In the genomic region with DNA sequence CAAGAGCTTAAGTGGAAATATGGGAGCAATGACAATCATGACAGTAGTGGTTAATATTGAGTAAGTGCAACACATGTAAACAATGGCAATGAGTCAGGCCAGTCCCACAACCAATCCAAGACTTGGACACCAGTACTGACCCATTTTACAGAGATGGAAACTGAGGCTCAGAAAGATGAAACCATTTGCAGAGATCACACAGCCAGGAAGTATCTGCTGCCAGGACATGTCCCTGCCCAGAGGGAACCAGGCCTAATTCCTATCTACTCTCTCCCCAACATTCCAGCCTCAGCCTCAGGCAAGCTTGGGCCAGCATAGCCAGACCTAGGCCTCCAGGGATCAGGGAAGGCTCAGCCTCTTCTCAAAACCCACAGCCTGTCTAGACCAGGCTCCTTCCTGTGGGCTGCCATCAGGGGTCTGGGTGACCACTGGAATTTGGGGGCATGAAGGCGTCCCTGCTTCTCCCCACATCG, we compare ENCODE assay signal across 28 cellular contexts.
DNase-seq lines count a peak whose midpoint lies in the region; ATAC-seq, FAIRE-seq and TF ChIP-seq lines count a peak whose summit lies in the region.
"Had no signal": no experiment of that assay in that cellular context is flagged by ENCODE, and none has a peak within 500 bp of the region (broad histone marks: within the 10 kb centered on the region; RNA-seq: fewer than 3 reads in every experiment).

No MANE protein-coding gene starts in this region.

- H3F3A ChIP-seq in GM23338 (replicated peaks; ENCODE audit: low read depth) = no peaks in the 10 kb centered on the region

- no peak overlapping the region for H3K4me3 Mint-ChIP-seq in GM23338
- H3K4me3 Mint-ChIP-seq: activated CD4-positive, alpha-beta T cell treated with anti-CD3 and anti-CD28 coated beads, Interleukin-2, amount 10 ng/mL, durations not matched to agents 24 days and 14 days; CD8-positive, alpha-beta memory T cell; effector memory CD8-positive, alpha-beta T cell had no signal

- no peaks in the 10 kb centered on the region for H3K9me1 ChIP-seq in keratinocyte (ENCODE audit: control insufficient read depth, extremely low read depth, insufficient read depth, low read length)

- peaks cover 6% of the 10 kb centered on the region; the same call in 1 of the 3 replicates for H3K9me3 ChIP-seq in A549
- no peaks in the 10 kb centered on the region for H3K9me3 ChIP-seq in keratinocyte (ENCODE audit: control insufficient read depth, low read depth, low read length)
- no peaks in the 10 kb centered on the region for H3K9me3 ChIP-seq in vagina
- H3K9me3 ChIP-seq: BE2C, mucosa of descending colon, upper lobe of left lung had no signal

- no peak for FAIRE-seq in A549 (lab: Jason Lieb, UNC)
- no peak for FAIRE-seq in bronchial epithelial cell (lab: Jason Lieb, UNC)
- peak; percentile 84 for FAIRE-seq in keratinocyte (lab: Jason Lieb, UNC)
- FAIRE-seq in frontal cortex (lab: Jason Lieb, UNC) = no peak
- FAIRE-seq: A204.1 had no signal

- 93% methylated on average over 2 of the region's 2 CpGs for WGBS in A549 (ENCODE audit: missing lambda C conversion rate)

- H3K36me3 Mint-ChIP-seq in GM23338 (ENCODE audit: low read depth) = no peaks in the 10 kb centered on the region
- H3K36me3 Mint-ChIP-seq: activated naive CD4-positive, alpha-beta T cell treated with anti-CD3 and anti-CD28 coated beads, Interleukin-2, amount 50 U/mL, for 72 hours had no signal

- H2AFZ ChIP-seq in GM23338 = 0 out of 2 replicates have a peak overlapping the region, but pooled peaks have one; percentile 23
- no peak overlapping the region for H2AFZ ChIP-seq in keratinocyte (ENCODE audit: control insufficient read depth, low read length)
- H2AFZ ChIP-seq: PC-9 had no signal

- H3K27ac ChIP-seq in A549 = peak overlapping the region; percentile 31 to 75; a peak in 3 of 6 replicates
- H3K27ac ChIP-seq in GM23338 (ENCODE audit: low read depth) = no peak overlapping the region
- H3K27ac ChIP-seq in keratinocyte (ENCODE audit: control insufficient read depth, insufficient read depth, low read length) = no peak overlapping the region
- H3K27ac ChIP-seq in vagina = no peak overlapping the region
- H3K27ac ChIP-seq: heart right ventricle, lower lobe of right lung, PC-9, right atrium auricular region, upper lobe of left lung, WERI-Rb-1 had no signal

- H3K4me3 ChIP-seq in A549 = no peak overlapping the region
- H3K4me3 ChIP-seq in GM23338 = no peak overlapping the region
- H3K4me3 ChIP-seq in bronchial epithelial cell (ENCODE audit: low read depth, low read length) = no peak overlapping the region
- no peak overlapping the region for H3K4me3 ChIP-seq in keratinocyte (ENCODE audit: control insufficient read depth in 2 of 3, extremely low read depth in 1 of 3, insufficient read depth in 2 of 3, low read depth in 1 of 3, low read length in 3 of 3)
- no peak overlapping the region for H3K4me3 ChIP-seq in vagina
- H3K4me3 ChIP-seq: heart right ventricle, lower lobe of right lung, mucosa of descending colon, PC-9, right atrium auricular region, smooth muscle cell, upper lobe of left lung had no signal

- H3K4me2 ChIP-seq in A549 (no peak overlapping the region), GM23338 (no peak overlapping the region), keratinocyte (ENCODE audit: control insufficient read depth, extremely low read depth, insufficient read depth, low read depth, low read length) (no peak overlapping the region)
- H3K4me2 ChIP-seq: PC-9, smooth muscle cell had no signal

- H3K9ac ChIP-seq in keratinocyte (ENCODE audit: control insufficient read depth, extremely low read depth, insufficient read depth, low read length) = no peak overlapping the region

- ATAC-seq in A549 (no peak), GM23338 (no peak)
- ATAC-seq: effector memory CD8-positive, alpha-beta T cell had no signal

- TF ChIP-seq RAD21 in A549 (conservative IDR thresholded peaks at IDR 0.05 in 1 of 2, IDR thresholded peaks at IDR 0.05 in 1 of 2) = no peak

- dilution Hi-C loops in keratinocyte (cut with MboI; ENCODE audit: extremely low pct_ligation_motif_present, low sequenced_read_pairs) = no loop called here

- intact Hi-C loops in vagina (cut with DNase I) = loop anchor here (5.0 kb wide), 1 partner anchor 396 kb away; the partner anchor contains the start of gene MN1

- no peak for TF ChIP-seq EP300 in A549 (IDR thresholded peaks at IDR 0.05)

- H3K27me3 ChIP-seq in GM23338 (ENCODE audit: insufficient read depth) (no peaks in the 10 kb centered on the region), bronchial epithelial cell (ENCODE audit: control insufficient read depth, insufficient read depth, low read length) (no peaks in the 10 kb centered on the region), keratinocyte (ENCODE audit: control insufficient read depth, extremely low read depth, insufficient read depth, low read length) (no peaks in the 10 kb centered on the region), vagina (no peaks in the 10 kb centered on the region)
- H3K27me3 ChIP-seq: BE2C, right atrium auricular region, upper lobe of left lung had no signal

- CTCF ChIA-PET in A549 (lab: Yijun Ruan, JAX) = interaction anchor here (0.6 to 3.3 kb wide), 19 partner anchors 12 to 725 kb away, joined by 3 to 26 read pairs (median 4); no protein-coding TSS in a partner anchor

- TF ChIP-seq CTCF in A549 (IDR thresholded peaks at IDR 0.05) (no peak), GM23338 (conservative IDR thresholded peaks at IDR 0.05; ENCODE audit: low read depth in 2 of 2) (no peak), bronchial epithelial cell (IDR thresholded peaks at IDR 0.05; ENCODE audit: insufficient read depth, low read length, severe bottlenecking) (no peak), keratinocyte (optimal IDR thresholded peaks at IDR 0.05 in 1 of 3, IDR thresholded peaks at IDR 0.05 in 1 of 3, conservative IDR thresholded peaks at IDR 0.05 in 1 of 3; ENCODE audit: extremely low read depth in 1 of 3, insufficient read depth in 2 of 3, low read length in 3 of 3) (no peak), vagina (IDR thresholded peaks at IDR 0.05) (peak in 1 of 3 experiments; percentile 7)

- H3K36me3 ChIP-seq in GM23338 (ENCODE audit: insufficient read depth) (no peaks in the 10 kb centered on the region), bronchial epithelial cell (ENCODE audit: control insufficient read depth, insufficient read depth, low read length) (no peaks in the 10 kb centered on the region), keratinocyte (ENCODE audit: control insufficient read depth in 2 of 2, extremely low read depth in 1 of 2, insufficient read depth in 2 of 2, low read length in 2 of 2) (no peaks in the 10 kb centered on the region), vagina (no peaks in the 10 kb centered on the region)
- H3K36me3 ChIP-seq: BE2C, heart right ventricle, lower lobe of right lung, right atrium auricular region, upper lobe of left lung, WERI-Rb-1 had no signal

- H3K4me1 Mint-ChIP-seq in GM23338 = peaks cover 12% of the 10 kb centered on the region
- H3K4me1 Mint-ChIP-seq: CD8-positive, alpha-beta memory T cell had no signal

- H3K27me3 Mint-ChIP-seq in GM23338 (ENCODE audit: insufficient read depth, low read depth, poor library complexity) = peaks cover 8% of the 10 kb centered on the region
- H3K27me3 Mint-ChIP-seq: activated CD4-positive, alpha-beta T cell treated with anti-CD3 and anti-CD28 coated beads, Interleukin-2, amount 10 ng/mL, durations not matched to agents 24 days and 14 days had no signal

- DNase-seq in A549 (ENCODE audit: low read depth in 1 of 2, low spot score in 1 of 2) (no peak), GM23338 (ENCODE audit: low spot score) (no peak), bronchial epithelial cell (ENCODE audit: low read depth) (peak; percentile 20), keratinocyte (ENCODE audit: low read depth, low spot score) (no peak), frontal cortex (ENCODE audit: low spot score in 2 of 2) (no peak), GM19240 (ENCODE audit: insufficient read length, low spot score) (no peak), SW 1271 (lab: John Stamatoyannopoulos, UW) (no peak), vagina (ENCODE audit: extremely low spot score in 2 of 2) (no peak)
- DNase-seq: CD8-positive, alpha-beta memory T cell; cortex of kidney; DMS153; effector memory CD8-positive, alpha-beta T cell; foreskin melanocyte; NCI-H1092; NCI-H1694; stimulated activated naive CD4-positive, alpha-beta T cell; upper lobe of left lung had no signal

- POLR2A ChIA-PET in A549 (lab: Yijun Ruan, JAX) = no interaction called here

- no peaks in the 10 kb centered on the region for H4K20me1 ChIP-seq in GM23338 (replicated peaks; ENCODE audit: insufficient read depth)
- no peaks in the 10 kb centered on the region for H4K20me1 ChIP-seq in keratinocyte (ENCODE audit: control insufficient read depth, extremely low read depth, insufficient read depth, low read length)

- H3K79me2 ChIP-seq in GM23338 (replicated peaks; ENCODE audit: insufficient read depth) (no peaks in the 10 kb centered on the region), keratinocyte (ENCODE audit: control insufficient read depth, insufficient read depth, low read length) (no peaks in the 10 kb centered on the region)

- no peak for TF ChIP-seq POLR2A in A549 (IDR thresholded peaks at IDR 0.05; ENCODE audit: low read length)
- TF ChIP-seq POLR2A in vagina (IDR thresholded peaks at IDR 0.05) = no peak

- H3K9me3 Mint-ChIP-seq in GM23338 = no peaks in the 10 kb centered on the region
- H3K9me3 Mint-ChIP-seq: activated CD4-positive, alpha-beta T cell treated with anti-CD3 and anti-CD28 coated beads, Interleukin-2, amount 10 ng/mL, durations not matched to agents 24 days and 14 days had no signal

- H3K27ac Mint-ChIP-seq in GM23338 = no peak overlapping the region
- H3K27ac Mint-ChIP-seq: activated CD4-positive, alpha-beta T cell treated with anti-CD3 and anti-CD28 coated beads, Interleukin-2, amount 10 ng/mL, durations not matched to agents 24 days and 14 days; activated naive CD4-positive, alpha-beta T cell treated with anti-CD3 and anti-CD28 coated beads, Interleukin-2, amount 50 U/mL, for 72 hours; CD8-positive, alpha-beta memory T cell; effector memory CD8-positive, alpha-beta T cell had no signal

- H3K4me1 ChIP-seq in A549 (no peaks in the 10 kb centered on the region), GM23338 (ENCODE audit: insufficient read depth) (no peaks in the 10 kb centered on the region; the same call in 1 of the 2 replicates), keratinocyte (ENCODE audit: control insufficient read depth, extremely low read depth, insufficient read depth, low read length) (peaks cover 11% of the 10 kb centered on the region), vagina (no peaks in the 10 kb centered on the region)
- H3K4me1 ChIP-seq: BE2C, heart right ventricle, lower lobe of right lung, right atrium auricular region, upper lobe of left lung had no signal

- H3K9me2 ChIP-seq in GM23338 (ENCODE audit: insufficient read depth) = 0 out of 2 replicates have a peak, but pooled peaks cover 2% of the 10 kb centered on the region

TF ChIP-seq in A549, 52 proteins besides CTCF, POLR2A, EP300 and RAD21 (continues in another document):
- TF ChIP-seq SREBF2 (IDR thresholded peaks at IDR 0.05) (no peak), JUN (IDR thresholded peaks at IDR 0.05) (no peak), HOXB13 (CRISPR knock-in tag; IDR thresholded peaks at IDR 0.05; ENCODE audit: low read depth) (no peak)

TF ChIP-seq in GM23338, 12 proteins besides CTCF, POLR2A, EP300 and RAD21 (continues in another document):
- TF ChIP-seq ZNF331 (CRISPR knock-in tag; IDR thresholded peaks at IDR 0.05; ENCODE audit: low read depth) (no peak), EZH2phosphoT487 (IDR thresholded peaks at IDR 0.05; ENCODE audit: unreplicated experiment) (no peak), STAT1 (IDR thresholded peaks at IDR 0.05; ENCODE audit: unreplicated experiment) (no peak)

Comparison
In these comparisons a context has a peak if more than half of its experiments do, and no peak if none do; other contexts are left out.
1. H3K27ac ChIP-seq: peak in A549 (2 of 2); none in GM23338 (single experiment), keratinocyte (single experiment) and vagina (single experiment).